1 cellular context compared by ENCODE assay signal in the genomic region with DNA sequence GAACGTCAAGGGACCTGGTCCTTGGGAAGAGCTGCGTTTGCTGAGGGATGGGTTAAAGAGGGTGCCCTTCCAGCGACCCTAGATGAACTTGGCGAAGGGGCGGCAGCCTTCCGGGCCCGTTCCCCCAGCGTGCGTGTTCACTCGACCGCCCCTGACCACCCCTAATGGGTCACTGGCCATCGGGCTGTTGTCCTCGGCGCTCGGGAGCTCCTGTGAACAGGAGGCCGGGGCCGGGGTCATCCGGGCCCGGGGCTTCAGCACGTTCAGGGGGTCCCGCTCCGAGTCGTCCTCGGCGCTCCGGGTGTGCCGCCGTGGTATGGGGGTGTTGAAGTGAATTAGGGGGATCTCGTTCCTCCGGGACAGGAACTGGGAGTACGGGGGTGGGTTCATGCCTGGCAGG.
TF ChIP-seq lines count a peak whose summit lies in the region.

No MANE protein-coding gene starts in this region.

TF ChIP-seq in neural cell, 6 proteins besides CTCF, POLR2A, EP300 and RAD21:
- TF ChIP-seq TAF1 (IDR thresholded peaks at IDR 0.05; ENCODE audit: low read depth), result no peak
- TF ChIP-seq POLR2AphosphoS5 (IDR thresholded peaks at IDR 0.05), result no peak
- TF ChIP-seq MXI1 (conservative IDR thresholded peaks at IDR 0.05; ENCODE audit: poor library complexity, severe bottlenecking), result no peak
